8 cellular contexts compared by ENCODE assay signal in genomic region chr7:32427769-32428291, GRCh38.
A peak's percentile ranks its signal among the peaks of the same experiment; 100 is the strongest.
DNase-seq lines count a peak whose midpoint lies in the region; ATAC-seq and TF ChIP-seq lines count a peak whose summit lies in the region.

No MANE protein-coding gene starts in this region.

- no peak overlapping the region for H3K27ac Mint-ChIP-seq in naive B cell

- H3K36me3 Mint-ChIP-seq in naive B cell = peaks cover 0 to 14% of the 10 kb centered on the region in 2 donors

- H3K4me3 ChIP-seq in epithelial cell of proximal tubule (ENCODE audit: low read depth, low read length) = no peak overlapping the region

- DNase-seq in CD1c-positive myeloid dendritic cell (ENCODE audit: extremely low spot score) (peak; percentile 70), NCI-H2171 (lab: John Stamatoyannopoulos, UW) (peak; percentile 59), epithelial cell of proximal tubule (ENCODE audit: low read depth) (peak; percentile 9), naive B cell (peak; percentile 21), GOT3 (lab: John Stamatoyannopoulos, UW) (no peak)
- DNase-seq in activated CD8-positive, alpha-beta memory T cell treated with anti-CD3 and anti-CD28 coated beads, Interleukin-2, amount 50 U/mL, for 24 hours (ENCODE audit: extremely low read depth) = peak; percentile 28
- DNase-seq in stimulated activated CD8-positive, alpha-beta memory T cell treated with anti-CD3 and anti-CD28 coated beads, Interleukin-7, amount 100 ng/mL, for 48 hours (ENCODE audit: extremely low read depth in 1 of 2, low read depth in 1 of 2) = peak; percentile 18 to 37

- peak; percentile 78 for ATAC-seq in GM21619 (IDR thresholded peaks at IDR 0.05; ENCODE audit: unreplicated experiment)
- peak in 1 of 2 donors; percentile 36 for ATAC-seq in naive B cell (ENCODE audit: low read depth in 2 of 2)

- peak; percentile 50 for TF ChIP-seq CTCF in epithelial cell of proximal tubule (conservative IDR thresholded peaks at IDR 0.05; ENCODE audit: low read depth, low read length)

- no peak overlapping the region for H3K4me3 Mint-ChIP-seq in naive B cell

- peaks cover 5 to 49% (median 22%) of the 10 kb centered on the region in 7 donors for H3K9me3 Mint-ChIP-seq in naive B cell

- H3K27me3 Mint-ChIP-seq in naive B cell = peaks cover 46 to 71% (median 65%) of the 10 kb centered on the region in 3 donors

- no peaks in the 10 kb centered on the region for H3K4me1 Mint-ChIP-seq in naive B cell
